1 cellular context compared by ENCODE assay signal in the genomic region with DNA sequence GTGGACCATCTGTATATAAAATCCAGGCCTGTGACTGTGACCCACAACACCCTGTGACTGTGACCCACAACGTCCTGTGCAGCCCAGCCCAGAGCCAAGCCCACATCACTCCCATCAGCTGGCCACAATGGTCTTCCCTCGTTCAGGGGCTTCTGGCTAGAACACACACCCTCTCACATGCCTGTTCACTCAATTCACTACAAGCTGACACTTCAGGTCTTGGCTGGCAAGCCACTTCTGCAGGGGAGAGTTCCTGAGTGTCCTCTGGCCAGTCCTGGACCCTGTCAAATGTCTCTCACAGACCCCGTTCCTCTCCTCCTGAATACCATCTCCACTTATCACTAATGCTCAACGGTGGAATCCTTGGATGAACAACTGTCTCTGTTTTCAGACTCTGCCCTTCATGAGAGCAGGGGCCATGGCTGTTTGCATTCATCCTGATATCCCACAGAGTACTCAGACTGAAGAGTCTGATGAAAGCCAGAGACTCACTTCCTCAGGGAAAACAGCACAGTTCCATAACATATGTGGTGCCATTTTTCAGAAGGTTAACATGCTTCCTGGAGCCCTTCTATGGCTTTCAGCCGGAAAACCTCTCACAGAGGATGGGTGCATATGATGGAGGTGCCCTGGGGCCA.
TF ChIP-seq lines count a peak whose summit lies in the region.

No MANE protein-coding gene starts in this region.

TF ChIP-seq in endothelial cell of umbilical vein, 7 proteins besides CTCF, POLR2A, EP300 and RAD21:
- TF ChIP-seq MAX (IDR thresholded peaks at IDR 0.05; ENCODE audit: insufficient read depth, insufficient read length) (no peak), FOS (IDR thresholded peaks at IDR 0.05; ENCODE audit: borderline replicate concordance, insufficient read depth, low read length) (no peak), JUN (IDR thresholded peaks at IDR 0.05; ENCODE audit: borderline replicate concordance, insufficient read depth, insufficient read length, low read depth) (no peak)
